Comparison of ENCODE assay signal across 11 cellular contexts in the genomic region with DNA sequence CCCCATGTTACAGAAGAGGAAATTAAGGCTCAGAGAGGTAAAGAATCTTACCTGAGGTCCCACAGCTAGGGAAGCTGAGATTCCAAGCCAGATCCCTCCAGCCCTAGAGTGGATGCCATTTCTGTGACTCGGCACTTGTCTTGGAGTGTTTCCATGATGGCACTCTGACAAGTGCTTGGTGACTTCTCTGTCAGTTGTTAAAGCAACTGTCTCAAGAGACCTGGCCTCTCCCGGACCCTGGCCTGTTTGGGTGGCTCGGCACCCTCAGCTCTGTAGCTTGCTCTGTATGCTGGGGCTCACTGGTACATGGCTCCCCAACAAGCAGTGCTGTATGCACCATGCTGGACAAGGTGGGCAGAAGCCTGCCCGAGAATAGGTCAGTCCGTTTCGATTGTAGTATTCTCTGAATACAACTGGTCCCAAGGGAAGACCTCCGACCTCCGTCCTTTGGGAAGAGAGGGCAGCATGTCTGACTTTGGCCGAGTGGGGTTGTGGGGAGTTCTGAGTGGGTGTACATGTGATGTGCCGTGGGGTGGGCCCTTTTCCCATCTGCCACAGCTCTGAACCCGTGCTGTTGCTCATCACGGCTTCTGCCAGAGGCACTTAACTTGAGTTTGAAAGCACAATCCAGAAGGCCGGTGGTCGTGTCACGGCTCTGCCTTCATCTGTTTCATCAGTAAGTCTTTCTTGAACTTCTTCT. TPM values are rescaled to one million over a fixed set of nuclear protein-coding genes. Genes with fewer than 3 reads are reported as not detected.
DNase-seq lines count a peak whose midpoint lies in the region; ATAC-seq and TF ChIP-seq lines count a peak whose summit lies in the region.
"Had no signal": no experiment of that assay in that cellular context is flagged by ENCODE, and none has a peak within 500 bp of the region (broad histone marks: within the 10 kb centered on the region; RNA-seq: fewer than 3 reads in every experiment).

No MANE protein-coding gene starts in this region.

- H3K79me2 ChIP-seq in PC-9 (ENCODE audit: low read depth): peaks cover 95% of the 10 kb centered on the region

- H3K9me3 ChIP-seq in BLaER1 treated with 17β-estradiol and CSF1 and Interleukin-3, amounts not matched to agents 10 nM and 100 nM (replicated peaks in 1 of 11): peaks cover 0 to 11% (median 0%) of the 10 kb centered on the region in 11 experiments; a peak in 7 of 22 replicates
- no peaks in the 10 kb centered on the region for H3K9me3 ChIP-seq in PC-9 (ENCODE audit: insufficient read depth, low read depth)

- H3K36me3 ChIP-seq in BLaER1 treated with 17β-estradiol and CSF1 and Interleukin-3, amounts not matched to agents 10 nM and 100 nM: peaks cover 0 to 24% (median 11%) of the 10 kb centered on the region in 11 experiments; a peak in 9 of 22 replicates
- H3K36me3 ChIP-seq in PC-9 (ENCODE audit: low read depth): no peaks in the 10 kb centered on the region
- H3K36me3 ChIP-seq: WERI-Rb-1 had no signal

- peak overlapping the region in 4 of 11 experiments; percentile 86 to 89 (median 88); a peak in 7 of 22 replicates for H3K27ac ChIP-seq in BLaER1 treated with 17β-estradiol and CSF1 and Interleukin-3, amounts not matched to agents 10 nM and 100 nM
- no peak overlapping the region for H3K27ac ChIP-seq in PC-9
- H3K27ac ChIP-seq: WERI-Rb-1 had no signal

- DNase-seq in WTC11 (ENCODE audit: low spot score) (no peak), Right ventricle myocardium superior (no peak), posterior vena cava (ENCODE audit: low spot score) (peak; percentile 65), DMS79 treated with DMSO at 0.1 percent for 48 hours (lab: John Stamatoyannopoulos, UW) (no peak), OCI-M1 (lab: John Stamatoyannopoulos, UW) (no peak), PC-9 (no peak), lower leg skin (ENCODE audit: low spot score in 2 of 2) (no peak)
- DNase-seq: activated gamma-delta T cell, WERI-Rb-1 had no signal

- H3K4me2 ChIP-seq in BLaER1 treated with 17β-estradiol and CSF1 and Interleukin-3, amounts not matched to agents 10 nM and 100 nM: peak overlapping the region in 10 of 11 experiments; percentile 67 to 99 (median 88); a peak in 19 of 22 replicates
- H3K4me2 ChIP-seq in PC-9: no peak overlapping the region

- no peak for TF ChIP-seq POLR2A in lower leg skin (IDR thresholded peaks at IDR 0.05)

- peak overlapping the region in 4 of 11 experiments; percentile 78 to 82 (median 81); a peak in 7 of 22 replicates for H3K9ac ChIP-seq in BLaER1 treated with 17β-estradiol and CSF1 and Interleukin-3, amounts not matched to agents 10 nM and 100 nM

- peaks cover 60 to 94% (median 88%) of the 10 kb centered on the region in 10 experiments for H3K4me1 ChIP-seq in BLaER1 treated with 17β-estradiol and CSF1 and Interleukin-3, amounts not matched to agents 10 nM and 100 nM
- H3K4me1 ChIP-seq in PC-9 (replicated peaks; ENCODE audit: insufficient read depth): no peaks in the 10 kb centered on the region

- no TSS peak for BruUV-seq in PC-9 (replicated peaks; lab: Mats Ljungman, UMichigan)

- no peaks in the 10 kb centered on the region; the same call in 1 of the 2 replicates for H3F3A ChIP-seq in PC-9 (ENCODE audit: insufficient read depth, low read depth)

- CTCF ChIA-PET in WTC11 (lab: Charles Lee) (interaction anchor here (1.0 to 3.1 kb wide), 7 partner anchors 12 to 99 kb away, joined by 3 to 23 read pairs (median 6); partner anchors contain the start of genes ACO2, PHF5A and TEF), PC-9 (lab: Charles Lee) (interaction anchor here (0.6 kb wide), 1 partner anchor 21 kb away, joined by 3 read pairs; no protein-coding TSS in a partner anchor)

- H3K27ac Mint-ChIP-seq in WTC11: peak overlapping the region; percentile 61

- no peaks in the 10 kb centered on the region for H3K9me3 Mint-ChIP-seq in WTC11

- ATAC-seq in WTC11: no peak
- peak; percentile 65 for ATAC-seq in Right ventricle myocardium superior (ENCODE audit: poor library complexity)

- TF ChIP-seq CTCF in WTC11 (IDR thresholded peaks at IDR 0.05) (no peak), PC-9 (conservative IDR thresholded peaks at IDR 0.05) (no peak), lower leg skin (IDR thresholded peaks at IDR 0.05) (no peak)

- peaks cover 61 to 100% (median 90%) of the 10 kb centered on the region in 11 experiments for H4K20me1 ChIP-seq in BLaER1 treated with 17β-estradiol and CSF1 and Interleukin-3, amounts not matched to agents 10 nM and 100 nM
- H4K20me1 ChIP-seq in PC-9 (ENCODE audit: insufficient read depth): peaks cover 96% of the 10 kb centered on the region

- H3K27me3 ChIP-seq in BLaER1 treated with 17β-estradiol and CSF1 and Interleukin-3, amounts not matched to agents 10 nM and 100 nM: no peaks in the 10 kb centered on the region
- no peaks in the 10 kb centered on the region for H3K27me3 ChIP-seq in PC-9 (ENCODE audit: insufficient read depth, low read depth)

- WGBS in lower leg skin, 2 donors: 69 to 75% methylated on average over 15 of the region's 15 CpGs

- H3K27me3 Mint-ChIP-seq in WTC11 (ENCODE audit: low read depth): no peaks in the 10 kb centered on the region
- H3K27me3 Mint-ChIP-seq: progenitor cell of endocrine pancreas had no signal

- no peak overlapping the region for H3K4me3 ChIP-seq in BLaER1 treated with 17β-estradiol and CSF1 and Interleukin-3, amounts not matched to agents 10 nM and 100 nM
- H3K4me3 ChIP-seq in PC-9: no peak overlapping the region
- H3K4me3 ChIP-seq in lower leg skin (ENCODE audit: low read depth, poor library complexity, severe bottlenecking): no peak overlapping the region

- no peak overlapping the region for H2AFZ ChIP-seq in PC-9

- H3K36me3 Mint-ChIP-seq in WTC11: no peaks in the 10 kb centered on the region

- H3K9me2 ChIP-seq in PC-9 (ENCODE audit: insufficient read depth): no peaks in the 10 kb centered on the region

- intact Hi-C loops in Right ventricle myocardium superior (cut with DNase I) (no loop called here), posterior vena cava (cut with DNase I) (no loop called here), PC-9 (cut with micrococcal nuclease; ENCODE audit: unreplicated experiment) (no loop called here), lower leg skin (cut with DNase I; ENCODE audit: low total_unique reads) (no loop called here)

- peaks cover 40% of the 10 kb centered on the region for H3K4me1 Mint-ChIP-seq in WTC11

- POLR2A ChIA-PET in WTC11 (lab: Charles Lee): interaction anchor here (1.1 to 1.6 kb wide), 3 partner anchors 24 to 35 kb away, joined by 3 to 5 read pairs (median 5); partner anchors contain the start of gene TOB2
- POLR2A ChIA-PET in PC-9 (lab: Charles Lee; ENCODE audit: unreplicated experiment): no interaction called here

- H3K4me3 Mint-ChIP-seq in WTC11: no peak overlapping the region

TF ChIP-seq in WTC11, 78 proteins besides CTCF, POLR2A, EP300 and RAD21:
- TF ChIP-seq ELF4 (CRISPR knock-in tag; IDR thresholded peaks at IDR 0.05; ENCODE audit: low read depth) (no peak), SP1 (CRISPR knock-in tag; conservative IDR thresholded peaks at IDR 0.05) (no peak), SMAD4 (CRISPR knock-in tag; IDR thresholded peaks at IDR 0.05) (no peak), OVOL2 (CRISPR knock-in tag; IDR thresholded peaks at IDR 0.05; ENCODE audit: borderline replicate concordance) (no peak), HMGA2 (CRISPR knock-in tag; IDR thresholded peaks at IDR 0.05) (no peak), ZBTB21 (CRISPR knock-in tag; IDR thresholded peaks at IDR 0.05; ENCODE audit: borderline replicate concordance) (no peak), FOXP1 (CRISPR knock-in tag; IDR thresholded peaks at IDR 0.05; ENCODE audit: borderline replicate concordance) (no peak)
- TF ChIP-seq, protein P1, sequence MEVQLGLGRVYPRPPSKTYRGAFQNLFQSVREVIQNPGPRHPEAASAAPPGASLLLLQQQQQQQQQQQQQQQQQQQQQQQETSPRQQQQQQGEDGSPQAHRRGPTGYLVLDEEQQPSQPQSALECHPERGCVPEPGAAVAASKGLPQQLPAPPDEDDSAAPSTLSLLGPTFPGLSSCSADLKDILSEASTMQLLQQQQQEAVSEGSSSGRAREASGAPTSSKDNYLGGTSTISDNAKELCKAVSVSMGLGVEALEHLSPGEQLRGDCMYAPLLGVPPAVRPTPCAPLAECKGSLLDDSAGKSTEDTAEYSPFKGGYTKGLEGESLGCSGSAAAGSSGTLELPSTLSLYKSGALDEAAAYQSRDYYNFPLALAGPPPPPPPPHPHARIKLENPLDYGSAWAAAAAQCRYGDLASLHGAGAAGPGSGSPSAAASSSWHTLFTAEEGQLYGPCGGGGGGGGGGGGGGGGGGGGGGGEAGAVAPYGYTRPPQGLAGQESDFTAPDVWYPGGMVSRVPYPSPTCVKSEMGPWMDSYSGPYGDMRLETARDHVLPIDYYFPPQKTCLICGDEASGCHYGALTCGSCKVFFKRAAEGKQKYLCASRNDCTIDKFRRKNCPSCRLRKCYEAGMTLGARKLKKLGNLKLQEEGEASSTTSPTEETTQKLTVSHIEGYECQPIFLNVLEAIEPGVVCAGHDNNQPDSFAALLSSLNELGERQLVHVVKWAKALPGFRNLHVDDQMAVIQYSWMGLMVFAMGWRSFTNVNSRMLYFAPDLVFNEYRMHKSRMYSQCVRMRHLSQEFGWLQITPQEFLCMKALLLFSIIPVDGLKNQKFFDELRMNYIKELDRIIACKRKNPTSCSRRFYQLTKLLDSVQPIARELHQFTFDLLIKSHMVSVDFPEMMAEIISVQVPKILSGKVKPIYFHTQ (CRISPR knock-in tag; IDR thresholded peaks at IDR 0.05): no peak

RNA-seq across cellular contexts. Expression of gene ACO2, which starts 12.4 kb away (rescaled TPM):
- total RNA-seq in WTC11 (2021) (98.3 to 104 TPM (median 99.3 TPM) in 3 replicates), Right ventricle myocardium superior (835 TPM), posterior vena cava (10 to 100 TPM; 61.4 to 63.8 TPM), PC-9 (2021) (76.7 and 80.0 TPM in 2 replicates), lower leg skin (100 to 1,000 TPM in 1 of 4 donors, 10 to 100 TPM in 3; 64.0 to 103 (median 83.1) TPM)

RNA-seq across cellular contexts. Expression of gene PHF5A, which starts 12.8 kb away (rescaled TPM):
- total RNA-seq in WTC11 (2021) (93.1 to 99.6 TPM (median 97.9 TPM) in 3 replicates), Right ventricle myocardium superior (26.4 TPM), posterior vena cava (10 to 100 TPM; 27.5 to 33.5 TPM), PC-9 (2021) (49.1 and 62.9 TPM in 2 replicates), lower leg skin (10 to 100 TPM; 44.1 to 51.9 (median 45.4) TPM)

RNA-seq across cellular contexts. Expression of gene TOB2, which starts 34.7 kb away (rescaled TPM):
- total RNA-seq in WTC11 (2021) (46.6 to 52.2 TPM (median 49.4 TPM) in 3 replicates), Right ventricle myocardium superior (62.6 TPM), posterior vena cava (10 to 100 TPM; 36.8 to 37.0 TPM), PC-9 (2021) (50.0 and 57.4 TPM in 2 replicates), lower leg skin (10 to 100 TPM; 31.5 to 45.9 (median 37.9) TPM)
